Comparison of ENCODE assay signal across 9 cellular contexts in genomic region chr4:16896871-16897270, GRCh38. TPM values are rescaled to one million over a fixed set of nuclear protein-coding genes. Genes with fewer than 3 reads are reported as not detected.
DNase-seq lines count a peak whose midpoint lies in the region; ATAC-seq and TF ChIP-seq lines count a peak whose summit lies in the region.
"Had no signal": no experiment of that assay in that cellular context is flagged by ENCODE, and none has a peak within 500 bp of the region (broad histone marks: within the 10 kb centered on the region; RNA-seq: fewer than 3 reads in every experiment).

No MANE protein-coding gene starts in this region.

- H3K27ac Mint-ChIP-seq in glutamatergic neuron (ENCODE audit: unreplicated experiment) = no peak overlapping the region
- H3K27ac Mint-ChIP-seq: memory B cell had no signal

- H3K9ac ChIP-seq in adipocyte (ENCODE audit: low read length) = peak overlapping the region; percentile 79

- H3K9me3 ChIP-seq in BE2C (no peaks in the 10 kb centered on the region), adipocyte (ENCODE audit: control insufficient read depth, low read length) (no peaks in the 10 kb centered on the region), psoas muscle (no peaks in the 10 kb centered on the region)

- H3K36me3 Mint-ChIP-seq in glutamatergic neuron (ENCODE audit: unreplicated experiment) = no peaks in the 10 kb centered on the region
- H3K36me3 Mint-ChIP-seq: memory B cell had no signal

- H3K27ac ChIP-seq in psoas muscle = peak overlapping the region; percentile 55

- H3K36me3 ChIP-seq in BE2C = no peaks in the 10 kb centered on the region
- H3K36me3 ChIP-seq in adipocyte (ENCODE audit: control insufficient read depth, insufficient read depth, low read length, severe bottlenecking) = no peaks in the 10 kb centered on the region
- H3K36me3 ChIP-seq in psoas muscle (ENCODE audit: insufficient read depth in 1 of 2, low read depth in 1 of 2) = no peaks in the 10 kb centered on the region

- peaks cover 2% of the 10 kb centered on the region for H3K9me3 Mint-ChIP-seq in glutamatergic neuron (ENCODE audit: unreplicated experiment)
- H3K9me3 Mint-ChIP-seq: memory B cell had no signal

- no peak for TF ChIP-seq CTCF in BE2C (IDR thresholded peaks at IDR 0.05; ENCODE audit: low read depth, low read length)
- TF ChIP-seq CTCF in glutamatergic neuron (IDR thresholded peaks at IDR 0.05; ENCODE audit: partially characterized antibody, unreplicated experiment) = no peak
- TF ChIP-seq CTCF in psoas muscle (IDR thresholded peaks at IDR 0.05) = no peak
- TF ChIP-seq CTCF in lower leg skin (IDR thresholded peaks at IDR 0.05) = no peak
- TF ChIP-seq CTCF in GM13976 (IDR thresholded peaks at IDR 0.05; ENCODE audit: borderline replicate concordance, control extremely low read depth, extremely low read depth, insufficient read depth, missing control alignments) = no peak

- WGBS in psoas muscle, 3 donors = 21 to 27% (median 24%) methylated on average over 3 of the region's 3 CpGs
- 25 to 27% methylated on average over 3 of the region's 3 CpGs for WGBS in lower leg skin, 2 donors

- no peak for DNase-seq in BE2C
- peak; percentile 89 for DNase-seq in adipocyte (ENCODE audit: low read depth)
- DNase-seq in glutamatergic neuron = no peak
- DNase-seq in psoas muscle = no peak
- DNase-seq in lower leg skin (ENCODE audit: low spot score in 2 of 2) = no peak
- no peak for DNase-seq in islet precursor cell
- DNase-seq in activated CD8-positive, alpha-beta memory T cell treated with anti-CD3 and anti-CD28 coated beads, Interleukin-2, amount 50 U/mL, for 48 hours = no peak
- DNase-seq in GM13976 (ENCODE audit: low spot score) = no peak

- in situ Hi-C loops in GM13976 (cut with MboI; ENCODE audit: low sequenced_read_pairs, unreplicated experiment) = no loop called here

- H3K4me1 ChIP-seq in BE2C (peaks cover 2% of the 10 kb centered on the region; the same call in 1 of the 2 replicates), adipocyte (ENCODE audit: control insufficient read depth, insufficient read depth, low read length) (peaks cover 39% of the 10 kb centered on the region), psoas muscle (no peaks in the 10 kb centered on the region)

- H3K4me1 Mint-ChIP-seq in glutamatergic neuron (ENCODE audit: low read depth, unreplicated experiment) = peaks cover 30% of the 10 kb centered on the region

- intact Hi-C loops in psoas muscle (cut with DNase I) (no loop called here), lower leg skin (cut with DNase I; ENCODE audit: low total_unique reads) (no loop called here)

- ATAC-seq in psoas muscle = no peak

- no peak for TF ChIP-seq POLR2A in lower leg skin (IDR thresholded peaks at IDR 0.05)

- peaks cover 4% of the 10 kb centered on the region for H3K27me3 Mint-ChIP-seq in glutamatergic neuron (ENCODE audit: unreplicated experiment)

- H3K4me3 ChIP-seq in BE2C (ENCODE audit: low read depth, low read length) = peak overlapping the region; percentile 95
- peak overlapping the region; percentile 87 for H3K4me3 ChIP-seq in adipocyte (ENCODE audit: low read length)
- peak overlapping the region; percentile 66 for H3K4me3 ChIP-seq in psoas muscle
- no peak overlapping the region for H3K4me3 ChIP-seq in lower leg skin (ENCODE audit: low read depth, poor library complexity, severe bottlenecking)

- H3K4me3 Mint-ChIP-seq in glutamatergic neuron (ENCODE audit: unreplicated experiment) = peak overlapping the region; percentile 71
- H3K4me3 Mint-ChIP-seq: memory B cell had no signal

- H3K27me3 ChIP-seq in BE2C = no peaks in the 10 kb centered on the region
- H3K27me3 ChIP-seq in adipocyte (replicated peaks; ENCODE audit: control insufficient read depth, insufficient read depth, low read length) = no peaks in the 10 kb centered on the region
- peaks cover 0 to 5% (median 1%) of the 10 kb centered on the region in 3 donors for H3K27me3 ChIP-seq in psoas muscle (ENCODE audit: insufficient read depth in 3 of 3, low read length in 2 of 3)

RNA-seq across cellular contexts. Expression of gene LDB2, which starts 1.6 kb away (rescaled TPM):
- polyA plus RNA-seq in BE2C (2012; ENCODE audit: insufficient read depth, insufficient read length, low read depth) = 34.9 TPM
- 3.1 TPM for total RNA-seq in glutamatergic neuron (ENCODE audit: unreplicated experiment)
- total RNA-seq in psoas muscle = 10 to 100 TPM; 10.1 to 18.9 (median 12.4) TPM
- 1 to 10 TPM; 7.0 to 9.0 (median 8.9) TPM for polyA plus RNA-seq in psoas muscle
- 10 to 100 TPM in 1 of 4 donors, 1 to 10 TPM in 3; 5.4 to 14.0 (median 7.8) TPM for total RNA-seq in lower leg skin
